In the genomic region with DNA sequence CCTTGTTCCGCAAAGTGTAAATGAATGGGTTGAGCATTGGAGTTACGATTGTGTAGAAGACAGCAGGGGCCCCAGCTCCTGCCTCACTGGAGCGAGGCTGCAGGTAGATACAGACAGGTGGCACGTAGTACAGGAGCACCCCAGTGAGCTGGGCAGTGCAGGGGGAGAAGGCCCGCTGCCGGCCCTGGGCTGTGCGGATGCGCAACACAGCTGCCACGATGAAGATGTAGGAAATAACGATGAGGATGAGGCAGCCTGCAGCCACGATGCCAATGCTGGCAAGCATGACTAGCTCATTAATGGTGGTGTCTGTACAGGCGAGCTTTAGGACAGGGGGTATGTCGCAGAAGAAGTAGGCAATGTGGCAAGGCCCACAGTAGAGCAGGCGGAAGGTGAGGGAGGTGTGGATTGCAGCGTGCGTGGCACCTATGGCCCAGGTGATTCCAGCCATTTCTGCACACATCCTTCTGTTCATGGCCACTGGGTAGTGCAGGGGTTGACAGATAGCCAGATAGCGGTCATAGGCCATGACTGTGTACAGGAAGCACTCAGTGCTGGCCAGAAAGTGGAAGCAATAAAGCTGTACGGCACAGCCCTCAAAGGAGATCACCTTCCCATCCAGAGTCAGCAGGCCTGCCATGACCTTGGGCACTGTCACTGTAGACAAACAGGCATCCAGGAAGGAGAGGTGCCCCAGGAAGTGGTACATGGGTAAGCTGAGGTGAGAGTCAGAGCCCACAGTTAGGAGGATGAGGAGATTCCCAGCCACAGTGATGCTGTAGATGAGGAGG, we compare ENCODE assay signal across 1 cellular context.
TF ChIP-seq lines count a peak whose summit lies in the region.

No MANE protein-coding gene starts in this region.

TF ChIP-seq in H1, 55 proteins besides CTCF, POLR2A, EP300 and RAD21:
- no peak for TF ChIP-seq SP4 (IDR thresholded peaks at IDR 0.05; ENCODE audit: low read length)
- TF ChIP-seq, protein P1, sequence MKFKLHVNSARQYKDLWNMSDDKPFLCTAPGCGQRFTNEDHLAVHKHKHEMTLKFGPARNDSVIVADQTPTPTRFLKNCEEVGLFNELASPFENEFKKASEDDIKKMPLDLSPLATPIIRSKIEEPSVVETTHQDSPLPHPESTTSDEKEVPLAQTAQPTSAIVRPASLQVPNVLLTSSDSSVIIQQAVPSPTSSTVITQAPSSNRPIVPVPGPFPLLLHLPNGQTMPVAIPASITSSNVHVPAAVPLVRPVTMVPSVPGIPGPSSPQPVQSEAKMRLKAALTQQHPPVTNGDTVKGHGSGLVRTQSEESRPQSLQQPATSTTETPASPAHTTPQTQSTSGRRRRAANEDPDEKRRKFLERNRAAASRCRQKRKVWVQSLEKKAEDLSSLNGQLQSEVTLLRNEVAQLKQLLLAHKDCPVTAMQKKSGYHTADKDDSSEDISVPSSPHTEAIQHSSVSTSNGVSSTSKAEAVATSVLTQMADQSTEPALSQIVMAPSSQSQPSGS (IDR thresholded peaks at IDR 0.05; ENCODE audit: low read length) = no peak
- TF ChIP-seq RNF2 (IDR thresholded peaks at IDR 0.05; ENCODE audit: borderline replicate concordance, low read depth, low read length, missing control alignments, poor library complexity, severe bottlenecking) = no peak
- no peak for TF ChIP-seq CBX8 (IDR thresholded peaks at IDR 0.05; ENCODE audit: borderline replicate concordance, low read depth, low read length)
- no peak for TF ChIP-seq KDM4A (IDR thresholded peaks at IDR 0.05; ENCODE audit: low read depth, low read length, severe bottlenecking)
- no peak for TF ChIP-seq CBX5 (IDR thresholded peaks at IDR 0.05; ENCODE audit: low read depth, low read length)
